Comparison of ENCODE assay signal across 8 cellular contexts in the genomic region with DNA sequence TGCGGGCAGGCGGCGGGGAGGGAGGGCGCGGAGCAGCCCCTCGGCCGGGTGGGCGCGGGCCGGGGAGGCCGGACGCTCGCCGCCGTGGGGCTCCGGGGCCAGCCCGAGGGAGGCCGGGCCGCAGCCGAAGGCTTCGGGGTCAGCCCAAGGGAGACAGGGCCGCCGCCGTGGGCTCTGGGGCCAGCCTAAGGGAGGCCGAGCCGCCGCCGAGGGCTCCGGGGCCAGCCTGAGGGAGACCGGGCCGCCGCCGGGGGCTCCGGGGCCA. TPM values are rescaled to one million over a fixed set of nuclear protein-coding genes. Genes with fewer than 3 reads are reported as not detected.
DNase-seq lines count a peak whose midpoint lies in the region; ATAC-seq and TF ChIP-seq lines count a peak whose summit lies in the region.

No MANE protein-coding gene starts in this region.

- no peak for TF ChIP-seq POLR2A in esophagus muscularis mucosa (IDR thresholded peaks at IDR 0.05; ENCODE audit: low read depth)

- CTCF ChIA-PET in Calu3 (lab: Charles Lee), result interaction anchor here (1.1 kb wide), 1 partner anchor 103 kb away, joined by 4 read pairs; no protein-coding TSS in a partner anchor

- no peak for ATAC-seq in GM19023 (IDR thresholded peaks at IDR 0.05; ENCODE audit: unreplicated experiment)

- intact Hi-C loops in Calu3 (cut with micrococcal nuclease; ENCODE audit: unreplicated experiment), result loop anchor here (10.0 kb wide), 1 partner anchor 72 kb away; no protein-coding TSS in a partner anchor
- intact Hi-C loops in esophagus muscularis mucosa (cut with DNase I), result loop anchor here (2.0 to 10.0 kb wide), 3 partner anchors 66 to 262 kb away; partner anchors contain the start of genes BLOC1S4 and TADA2B

- H3K27ac Mint-ChIP-seq in Calu3 (ENCODE audit: unreplicated experiment), result no peak overlapping the region

- no peaks in the 10 kb centered on the region for H3K9me3 Mint-ChIP-seq in Calu3 (ENCODE audit: low read depth, unreplicated experiment)

- H3K79me2 ChIP-seq in MM.1S (ENCODE audit: low read length) (peaks cover 45% of the 10 kb centered on the region), parathyroid adenoma (peaks cover 25% of the 10 kb centered on the region)

- peaks cover 15% of the 10 kb centered on the region for H3K4me1 ChIP-seq in MM.1S (ENCODE audit: low read length)
- peaks cover 32 to 50% (median 49%) of the 10 kb centered on the region in 4 donors for H3K4me1 ChIP-seq in esophagus muscularis mucosa
- H3K4me1 ChIP-seq in parathyroid adenoma, result no peaks in the 10 kb centered on the region

- no peaks in the 10 kb centered on the region for H3K9me2 ChIP-seq in MM.1S (replicated peaks; ENCODE audit: insufficient read depth, low read length)

- H3K9me3 ChIP-seq in MM.1S (replicated peaks; ENCODE audit: insufficient read depth, low read length) (no peaks in the 10 kb centered on the region), esophagus muscularis mucosa (no peaks in the 10 kb centered on the region), parathyroid adenoma (ENCODE audit: control insufficient read depth, low read length) (no peaks in the 10 kb centered on the region)

- H4K20me1 ChIP-seq in MM.1S (ENCODE audit: insufficient read depth, low read length), result peaks cover 10% of the 10 kb centered on the region

- peaks cover 19% of the 10 kb centered on the region for H3K4me1 Mint-ChIP-seq in Calu3 (ENCODE audit: low read depth, unreplicated experiment)

- H3K27ac ChIP-seq in MM.1S (ENCODE audit: low read length), result peak overlapping the region; percentile 81; the same call in 1 of the 2 replicates
- H3K27ac ChIP-seq in esophagus muscularis mucosa (replicated peaks in 1 of 4), result peak overlapping the region; percentile 100
- peak overlapping the region; percentile 94 for H3K27ac ChIP-seq in parathyroid adenoma

- no peaks in the 10 kb centered on the region for H3K36me3 ChIP-seq in MM.1S (replicated peaks; ENCODE audit: insufficient read depth, low read length)
- no peaks in the 10 kb centered on the region for H3K36me3 ChIP-seq in esophagus muscularis mucosa
- no peaks in the 10 kb centered on the region for H3K36me3 ChIP-seq in parathyroid adenoma (ENCODE audit: control insufficient read depth, insufficient read depth, low read length)

- TF ChIP-seq CTCF in Calu3 (IDR thresholded peaks at IDR 0.05; ENCODE audit: unreplicated experiment), result no peak
- no peak for TF ChIP-seq CTCF in MM.1S (IDR thresholded peaks at IDR 0.05; ENCODE audit: low read length)
- no peak for TF ChIP-seq CTCF in esophagus muscularis mucosa (IDR thresholded peaks at IDR 0.05)
- no peak for TF ChIP-seq CTCF in parathyroid adenoma (IDR thresholded peaks at IDR 0.05)

- H3K36me3 Mint-ChIP-seq in Calu3 (ENCODE audit: insufficient read depth, unreplicated experiment), result peaks cover 19% of the 10 kb centered on the region

- peak overlapping the region; percentile 95 for H3K9ac ChIP-seq in MM.1S (ENCODE audit: low read length)
- H3K9ac ChIP-seq in parathyroid adenoma, result peak overlapping the region; percentile 94

- no peak for TF ChIP-seq EP300 in esophagus muscularis mucosa (IDR thresholded peaks at IDR 0.05)

- peak overlapping the region; percentile 88; the same call in 1 of the 2 replicates for H2AFZ ChIP-seq in MM.1S (ENCODE audit: low read length)
- peak overlapping the region; percentile 75 for H2AFZ ChIP-seq in parathyroid adenoma

- no TSS peak for BruUV-seq in Calu3 (replicated peaks; lab: Mats Ljungman, UMichigan)

- WGBS in esophagus muscularis mucosa, result no CpG with 5 or more reads among the region's 34 CpGs

- H3K4me3 Mint-ChIP-seq in Calu3 (ENCODE audit: low read depth, unreplicated experiment), result peak overlapping the region; percentile 76

- H3K4me3 ChIP-seq in MM.1S (ENCODE audit: low read length) (peak overlapping the region; percentile 98), esophagus muscularis mucosa (peak overlapping the region; percentile 96 to 100 (median 98)), parathyroid adenoma (ENCODE audit: low read depth, low read length) (peak overlapping the region; percentile 94)

- H3K27me3 ChIP-seq in MM.1S (replicated peaks; ENCODE audit: insufficient read depth, low read length), result peaks cover 10% of the 10 kb centered on the region; the same call in 1 of the 2 replicates
- H3K27me3 ChIP-seq in esophagus muscularis mucosa, result peaks cover 0 to 5% (median 0%) of the 10 kb centered on the region in 4 donors
- no peaks in the 10 kb centered on the region for H3K27me3 ChIP-seq in parathyroid adenoma (ENCODE audit: control insufficient read depth, insufficient read depth, low read length)

- H3K27me3 Mint-ChIP-seq in Calu3 (ENCODE audit: unreplicated experiment), result no peaks in the 10 kb centered on the region

- H3K4me2 ChIP-seq in MM.1S (ENCODE audit: low read depth, low read length) (peak overlapping the region; percentile 68; the same call in 1 of the 2 replicates), parathyroid adenoma (ENCODE audit: low read length) (peak overlapping the region; percentile 87)

- DNase-seq in Calu3 (no peak), MM.1S (no peak), esophagus muscularis mucosa (ENCODE audit: extremely low spot score) (no peak), NCI-H1105 treated with DMSO at 0.1 percent for 48 hours (lab: John Stamatoyannopoulos, UW) (no peak), HUDEP-2 (lab: John Stamatoyannopoulos, UW; ENCODE audit: unreplicated experiment in 76 of 76) (no peak), DMS 273 treated with DMSO at 0.1 percent for 48 hours (lab: John Stamatoyannopoulos, UW) (no peak)

- peaks cover 8% of the 10 kb centered on the region; the same call in 1 of the 2 replicates for H3F3A ChIP-seq in MM.1S (ENCODE audit: insufficient read depth, low read length)

RNA-seq across cellular contexts. Expression of gene KIAA0232, which starts 0.3 kb away (rescaled TPM):
- total RNA-seq in Calu3 (2022) (17.4 and 17.7 TPM in 2 replicates), esophagus muscularis mucosa (10 to 100 TPM; 34.6 to 54.0 (median 47.8) TPM)
